Comparison of ENCODE assay signal across 14 cellular contexts in the genomic region with DNA sequence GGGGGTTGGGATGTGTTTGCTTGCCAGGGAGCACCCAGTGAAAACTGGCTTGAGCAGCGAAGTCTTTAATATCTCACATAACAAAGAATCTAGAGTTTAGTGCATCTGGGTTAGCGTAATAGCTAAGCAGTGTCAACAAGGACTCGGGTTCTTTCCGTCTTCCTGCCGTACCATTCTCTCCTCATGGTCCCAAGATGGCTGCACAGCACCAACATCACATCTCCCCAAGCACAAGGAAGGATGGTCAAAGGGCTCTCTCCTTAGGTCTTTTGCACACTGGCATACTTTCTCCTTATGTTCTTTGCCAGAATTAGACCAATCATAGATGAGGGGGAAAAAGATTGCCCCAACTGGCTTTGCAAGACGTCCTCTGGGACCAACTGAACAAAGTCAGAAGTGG. TPM values are rescaled to one million over a fixed set of nuclear protein-coding genes. Genes with fewer than 3 reads are reported as not detected.
A peak's percentile ranks its signal among the peaks of the same experiment; 100 is the strongest.
DNase-seq lines count a peak whose midpoint lies in the region; ATAC-seq, FAIRE-seq and TF ChIP-seq lines count a peak whose summit lies in the region.
"Had no signal": no experiment of that assay in that cellular context is flagged by ENCODE, and none has a peak within 500 bp of the region (broad histone marks: within the 10 kb centered on the region; RNA-seq: fewer than 3 reads in every experiment).

No MANE protein-coding gene starts in this region.

- WGBS in A549 (ENCODE audit: missing lambda C conversion rate), result 87% methylated on average over 6 of the region's 6 CpGs
- 8% methylated on average over 6 of the region's 6 CpGs for WGBS in K562 (ENCODE audit: insufficient coverage, low coverage, missing lambda C conversion rate)

- H3K9me1 ChIP-seq in K562 (ENCODE audit: control insufficient read depth, insufficient read depth, low read length), result no peaks in the 10 kb centered on the region

- no peak for TF ChIP-seq RAD21 in A549 (conservative IDR thresholded peaks at IDR 0.05 in 1 of 2, IDR thresholded peaks at IDR 0.05 in 1 of 2)
- TF ChIP-seq RAD21 in K562 (CRISPR knock-in tag; conservative IDR thresholded peaks at IDR 0.05 in 1 of 2, IDR thresholded peaks at IDR 0.05 in 1 of 2), result no peak

- TF ChIP-seq CTCF in A549 (IDR thresholded peaks at IDR 0.05) (no peak), K562 (IDR thresholded peaks at IDR 0.05 in 2 of 3, conservative IDR thresholded peaks at IDR 0.05 in 1 of 3; ENCODE audit: insufficient read depth in 2 of 3, low read depth in 1 of 3, low read length in 3 of 3) (no peak), osteocyte (IDR thresholded peaks at IDR 0.05) (no peak), breast epithelium (IDR thresholded peaks at IDR 0.05) (no peak)

- H3K27me3 ChIP-seq in K562 (ENCODE audit: control insufficient read depth in 2 of 2, insufficient read depth in 2 of 2, low read length in 2 of 2) (peaks cover 79 to 90% of the 10 kb centered on the region in 2 experiments), HAP-1 (ENCODE audit: low read depth) (no peaks in the 10 kb centered on the region), breast epithelium (no peaks in the 10 kb centered on the region)

- H3K4me1 Mint-ChIP-seq in osteocyte (ENCODE audit: unreplicated experiment), result peaks cover 45% of the 10 kb centered on the region

- H3K9me3 ChIP-seq in A549 (no peaks in the 10 kb centered on the region), K562 (replicated peaks; ENCODE audit: control insufficient read depth, insufficient read depth, low read depth, low read length) (no peaks in the 10 kb centered on the region), HAP-1 (no peaks in the 10 kb centered on the region), breast epithelium (no peaks in the 10 kb centered on the region)

- DNase-seq in A549 (ENCODE audit: low read depth in 1 of 2, low spot score in 1 of 2) (no peak), HT1080 (ENCODE audit: low read depth) (peak; percentile 20), K562 (ENCODE audit: extremely low read depth in 1 of 4, low spot score in 3 of 4) (no peak), osteocyte (ENCODE audit: extremely low spot score, unreplicated experiment) (no peak), HAP-1 (ENCODE audit: low spot score in 2 of 2) (no peak), T-helper 9 cell (no peak), breast epithelium (ENCODE audit: low spot score in 2 of 2) (no peak)
- DNase-seq in stimulated activated CD4-positive, alpha-beta T cell treated with anti-CD3 and anti-CD28 coated beads, Interleukin-4, amount 100 ng/mL, for 24 hours, result no peak
- DNase-seq: 8988T; CD4-positive, alpha-beta T cell; GF-D8; NCI-H1417 treated with DMSO at 0.1 percent for 48 hours; NCI-H187 treated with DMSO at 0.1 percent for 48 hours; NCI-H524 treated with DMSO at 0.1 percent for 48 hours had no signal

- H3K79me2 ChIP-seq in K562 (ENCODE audit: control insufficient read depth, insufficient read depth, low read length), result no peaks in the 10 kb centered on the region

- POLR2A ChIA-PET in A549 (lab: Yijun Ruan, JAX) (interaction anchor here (1.5 kb wide), 1 partner anchor 11 kb away, joined by 4 read pairs; no protein-coding TSS in a partner anchor), K562 (lab: Yijun Ruan, JAX) (interaction anchor here (0.9 to 1.4 kb wide), 2 partner anchors 14 to 31 kb away, joined by 3 read pairs; a partner anchor contains a TSS)

- no peak for FAIRE-seq in A549 (lab: Jason Lieb, UNC)
- no peak for FAIRE-seq in K562 (lab: Jason Lieb, UNC)

- in situ Hi-C loops in K562 (cut with MboI), result no loop called here
- in situ Hi-C loops in HAP-1 (cut with MboI; ENCODE audit: low sequenced_read_pairs), result no loop called here

- H2AFZ ChIP-seq in K562 (ENCODE audit: low read depth, low read length), result no peak overlapping the region

- intact Hi-C loops in K562 (cut with micrococcal nuclease) (no loop called here), breast epithelium (cut with DNase I; ENCODE audit: low total_unique reads) (no loop called here)

- H3K27ac ChIP-seq in A549 (peak overlapping the region; percentile 44 to 79), K562 (ENCODE audit: extremely low read depth, low read depth, low read length) (no peak overlapping the region), breast epithelium (peak overlapping the region in 1 of 2 donors; percentile 20)

- no peak for TF ChIP-seq POLR2A in A549 (IDR thresholded peaks at IDR 0.05; ENCODE audit: low read length)
- TF ChIP-seq POLR2A in K562 (conservative IDR thresholded peaks at IDR 0.05), result no peak
- no peak for TF ChIP-seq POLR2A in breast epithelium (IDR thresholded peaks at IDR 0.05)

- H3K9me3 Mint-ChIP-seq in osteocyte (ENCODE audit: unreplicated experiment), result no peaks in the 10 kb centered on the region
- H3K9me3 Mint-ChIP-seq: CD4-positive, alpha-beta T cell had no signal

- H3K4me3 ChIP-seq in A549 (no peak overlapping the region), K562 (no peak overlapping the region), HAP-1 (no peak overlapping the region), breast epithelium (no peak overlapping the region)

- BruUV-seq in K562 (replicated peaks; lab: Mats Ljungman, UMichigan), result no TSS peak

- no peak for TF ChIP-seq EP300 in A549 (IDR thresholded peaks at IDR 0.05)
- no peak for TF ChIP-seq EP300 in K562 (IDR thresholded peaks at IDR 0.05; ENCODE audit: low read length)

- H3K36me3 ChIP-seq in K562 (ENCODE audit: control insufficient read depth, insufficient read depth, low read length), result no peaks in the 10 kb centered on the region
- no peaks in the 10 kb centered on the region for H3K36me3 ChIP-seq in HAP-1 (replicated peaks)
- no peaks in the 10 kb centered on the region for H3K36me3 ChIP-seq in breast epithelium

- ATAC-seq in A549, result no peak
- no peak for ATAC-seq in K562

- H3K4me1 ChIP-seq in A549, result peaks cover 19% of the 10 kb centered on the region
- H3K4me1 ChIP-seq in K562 (replicated peaks in 1 of 2; ENCODE audit: control insufficient read depth in 2 of 2, insufficient read depth in 2 of 2, low read length in 2 of 2), result peaks cover 0 to 18% of the 10 kb centered on the region in 2 experiments; a peak in 1 of 5 replicates
- no peaks in the 10 kb centered on the region for H3K4me1 ChIP-seq in HAP-1
- no peaks in the 10 kb centered on the region for H3K4me1 ChIP-seq in breast epithelium

- no peaks in the 10 kb centered on the region for H3K36me3 Mint-ChIP-seq in osteocyte (ENCODE audit: unreplicated experiment)

- H3K9ac ChIP-seq in K562 (ENCODE audit: insufficient read depth in 1 of 2, low read depth in 2 of 2, low read length in 2 of 2), result no peak overlapping the region

- H3K27ac Mint-ChIP-seq in osteocyte (ENCODE audit: unreplicated experiment), result peak overlapping the region; percentile 73
- H3K27ac Mint-ChIP-seq: CD4-positive, alpha-beta T cell had no signal

- no peaks in the 10 kb centered on the region for H3K27me3 Mint-ChIP-seq in osteocyte (ENCODE audit: unreplicated experiment)

- no peak overlapping the region for H3K4me3 Mint-ChIP-seq in osteocyte (ENCODE audit: unreplicated experiment)
- H3K4me3 Mint-ChIP-seq: CD4-positive, alpha-beta T cell had no signal

- H4K20me1 ChIP-seq in K562 (replicated peaks; ENCODE audit: control insufficient read depth, insufficient read depth, low read length), result peaks cover 20% of the 10 kb centered on the region

- CTCF ChIA-PET in A549 (lab: Yijun Ruan, JAX) (interaction anchor here (0.9 to 2.3 kb wide), 4 partner anchors 10 to 74 kb away, joined by 3 to 6 read pairs (median 4); no protein-coding TSS in a partner anchor), K562 (lab: Yijun Ruan, JAX; ENCODE audit: low intra/inter-chr PET ratio) (no interaction called here)

- H3K4me2 ChIP-seq in A549 (peak overlapping the region; percentile 54), K562 (ENCODE audit: insufficient read depth, low read length) (no peak overlapping the region)

TF ChIP-seq in A549, 52 proteins besides CTCF, POLR2A, EP300 and RAD21 (continues in another document):
- TF ChIP-seq POLR2AphosphoS2 (conservative IDR thresholded peaks at IDR 0.05; ENCODE audit: low read length), result no peak

TF ChIP-seq in K562, 482 proteins besides CTCF, POLR2A, EP300 and RAD21 (continues in another document):
- TF ChIP-seq RBM25 (IDR thresholded peaks at IDR 0.05; ENCODE audit: low read depth, low read length, severe bottlenecking), result peak; percentile 92
- peak; percentile 50; the same call in 1 of the 2 replicates for TF ChIP-seq BCOR (IDR thresholded peaks at IDR 0.05)
- no peak for TF ChIP-seq ZNF778 (CRISPR knock-in tag; IDR thresholded peaks at IDR 0.05)
- TF ChIP-seq HLTF (IDR thresholded peaks at IDR 0.05), result peak; percentile 89
- TF ChIP-seq SMARCA5 (IDR thresholded peaks at IDR 0.05), result peak; percentile 55; the same call in 1 of the 2 replicates

RNA-seq across cellular contexts. Expression of a gene that starts 30.9 kb away (rescaled TPM):
- 0.85 and 0.89 TPM in 2 replicates for polyA plus RNA-seq in A549 (2011; rRNA removed)
- polyA plus RNA-seq in A549 (2012; cell fraction: cytosol; rRNA removed), result 0.65 and 1.1 TPM in 2 replicates
- polyA plus RNA-seq in A549 (2012; cell fraction: nucleus; rRNA removed), result 2.7 and 3.5 TPM in 2 replicates
- 1.6 to 2.9 TPM (median 2.4 TPM) in 3 replicates for polyA plus RNA-seq in A549 (2017; fragmentation: RNase III; extraction: RNeasy Plus Mini Kit Qiagen cat#74134 plus additional on column Dnase treatment)
- polyA minus RNA-seq in A549 (2011; rRNA and poly(A)+ RNA removed), result 1.6 and 1.9 TPM in 2 replicates
- total RNA-seq in HT1080 (2014; rRNA removed; shearing (Covaris generic)), result 0.40 TPM in 1 of 2 replicates, not detected in the other
- 0.26 and 0.50 TPM in 2 replicates for polyA plus RNA-seq in HT1080 (2015; cell fraction: cytosol; rRNA removed)
- 0.52 and 1.4 TPM in 2 replicates for polyA plus RNA-seq in HT1080 (2015; cell fraction: nucleus; rRNA removed)
- 0.42 TPM in 1 of 2 replicates, not detected in the other for total RNA-seq in K562 (2011; cell fraction: chromatin; rRNA removed; ENCODE audit: low replicate concordance)
- total RNA-seq in K562 (2011; cell fraction: nucleolus; rRNA removed), result 0.13 and 0.17 TPM in 2 replicates
- total RNA-seq in K562 (2011; cell fraction: nucleoplasm; rRNA removed), result 0.31 TPM in 1 of 2 replicates, not detected in the other
- total RNA-seq in K562 (2014; rRNA removed), result 0.12 TPM in 1 of 2 replicates, not detected in the other
- total RNA-seq in K562 (2014; rRNA removed; fragmentation: Illumina TruSeq; extraction: Trizol), result 0.04 and 0.10 TPM in 2 replicates
- not detected in 2 replicates for total RNA-seq in K562 (2015; rRNA removed; fragmentation: Illumina TruSeq; extraction: Trizol)
- 0.22 and 0.24 TPM in 2 replicates for total RNA-seq in K562 (2021)
- polyA plus RNA-seq in K562 (2011; rRNA removed), result 0.05 TPM in 1 of 2 replicates, not detected in the other
- 0.03 and 0.19 TPM in 2 replicates for polyA plus RNA-seq in K562 (2011; cell fraction: cytosol; rRNA removed)
- polyA plus RNA-seq in K562 (2011; cell fraction: nucleus; rRNA removed), result 0.34 TPM in 1 of 2 replicates, not detected in the other
- 0.07 and 0.16 TPM in 2 replicates for polyA plus RNA-seq in K562 (2012)
- polyA plus RNA-seq in K562 (2014; fragmentation: Illumina TruSeq; extraction: Trizol), result 0.03 and 0.06 TPM in 2 replicates
- under 1 TPM in 1 of 2 experiments, not detected in 1; 0.03 TPM for polyA plus RNA-seq in K562 (2014; fragmentation: Nextera tagmentation; extraction: Ambion mirVana)
- 0.08 TPM in 1 of 2 replicates, not detected in the other for polyA plus RNA-seq in K562 (2014; rRNA removed)
- 0.04 and 0.06 TPM in 2 replicates for polyA minus RNA-seq in K562 (2011; rRNA and poly(A)+ RNA removed)
- not detected in 2 replicates for polyA minus RNA-seq in K562 (2011; cell fraction: cytosol; rRNA and poly(A)+ RNA removed)
- 0.27 TPM in 1 of 2 replicates, not detected in the other for polyA minus RNA-seq in K562 (2011; cell fraction: nucleus; rRNA and poly(A)+ RNA removed)
- 3.3 and 3.5 TPM in 2 replicates for total RNA-seq in osteocyte
- total RNA-seq in breast epithelium, result 100 to 1,000 TPM in 2 of 3 donors, 10 to 100 TPM in 1; 94.7 to 386 (median 216) TPM

Comparison
In these comparisons a context has a peak if more than half of its experiments do, and no peak if none do; other contexts are left out.
1. RNA of a gene that starts 30.9 kb away (total RNA-seq): 94.7 to 386 TPM in breast epithelium; 3.3 to 3.5 TPM in osteocyte, 0.04 to 0.42 TPM in K562 and 0.40 TPM in HT1080; every median in the first group is over 10 times any median in the second.